In the genomic region with DNA sequence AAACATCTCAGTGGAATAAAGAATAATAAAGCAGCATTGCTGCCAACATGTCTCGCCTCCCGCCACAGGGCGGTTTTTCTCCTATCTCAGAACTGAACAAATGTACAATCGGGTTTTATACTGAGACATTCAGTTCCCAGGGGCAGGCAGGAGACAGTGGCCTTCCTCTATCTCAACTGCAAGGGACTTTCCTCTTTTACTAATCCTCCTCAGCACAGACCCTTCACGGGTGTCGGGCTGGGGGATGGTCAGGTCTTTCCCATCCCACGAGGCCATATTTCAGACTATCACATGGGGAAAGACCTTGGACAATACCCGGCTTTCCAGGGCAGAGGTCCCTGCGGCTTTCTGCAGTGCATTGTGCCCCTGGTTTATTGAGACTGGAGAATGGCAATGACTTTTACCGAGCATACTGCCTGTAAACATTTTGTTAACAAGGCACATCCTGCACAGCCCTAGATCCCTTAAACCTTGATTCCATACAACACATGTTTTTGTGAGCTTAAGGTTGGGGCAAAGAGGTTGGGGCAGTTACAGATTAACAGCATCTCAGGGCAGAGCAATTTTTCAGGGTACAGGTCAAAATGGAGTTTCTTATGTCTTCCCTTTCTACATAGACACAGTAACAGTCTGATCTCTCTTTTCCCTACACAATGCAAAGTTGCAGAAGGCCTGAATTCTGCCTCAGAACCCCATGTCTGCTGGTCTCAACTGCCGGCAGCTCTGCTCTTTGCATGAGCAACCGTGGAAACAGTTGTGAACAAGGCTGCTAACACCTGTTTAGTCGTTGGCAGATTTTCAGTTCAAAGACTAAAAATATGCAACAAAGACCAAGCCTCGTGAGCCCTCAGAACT, we compare ENCODE assay signal across 10 cellular contexts. TPM values are rescaled to one million over a fixed set of nuclear protein-coding genes. Genes with fewer than 3 reads are reported as not detected.
DNase-seq lines count a peak whose midpoint lies in the region; ATAC-seq and TF ChIP-seq lines count a peak whose summit lies in the region.
"Not testable (repeated sequence)": the region's sequence is repeated elsewhere in the genome, so short reads cannot be mapped to it uniquely, and the experiment has no call there.
"Had no signal": no experiment of that assay in that cellular context is flagged by ENCODE, and none has a peak within 500 bp of the region (broad histone marks: within the 10 kb centered on the region; RNA-seq: fewer than 3 reads in every experiment).

No MANE protein-coding gene starts in this region.

- H2AFZ ChIP-seq in OCI-LY3 (ENCODE audit: low read depth, low read length) = not testable (repeated sequence)

- not testable (repeated sequence) for H3K27me3 ChIP-seq in OCI-LY3 (ENCODE audit: low read depth, low read length)

- intact Hi-C loops in dendritic cell treated with granulocyte-macrophage colony-stimulating factor and Interleukin-4, amounts not matched to agents 40 ng/mL and 50 ng/mL, for 4 days (cut with micrococcal nuclease) = not testable (repeated sequence)

- not testable (repeated sequence) for H3K9ac ChIP-seq in OCI-LY3 (ENCODE audit: low read length)

- H3K36me3 Mint-ChIP-seq in activated CD8-positive, alpha-beta memory T cell treated with anti-CD3 and anti-CD28 coated beads, Interleukin-2, amount 10 ng/mL, durations not matched to agents 7 days and 5 days = peaks cover 37% of the 10 kb centered on the region
- peaks cover 14% of the 10 kb centered on the region for H3K36me3 Mint-ChIP-seq in dendritic cell treated with granulocyte-macrophage colony-stimulating factor and Interleukin-4, amounts not matched to agents 40 ng/mL and 50 ng/mL, for 4 days (ENCODE audit: low read depth)
- peaks cover 7 to 40% (median 24%) of the 10 kb centered on the region in 3 donors for H3K36me3 Mint-ChIP-seq in naive thymus-derived CD8-positive, alpha-beta T cell

- H3K36me3 ChIP-seq in OCI-LY3 (replicated peaks; ENCODE audit: low read depth, low read length) = peaks cover 42% of the 10 kb centered on the region

- H3K9me3 Mint-ChIP-seq in activated CD8-positive, alpha-beta memory T cell treated with anti-CD3 and anti-CD28 coated beads, Interleukin-2, amount 10 ng/mL, durations not matched to agents 7 days and 5 days (ENCODE audit: low read depth); dendritic cell treated with granulocyte-macrophage colony-stimulating factor and Interleukin-4, amounts not matched to agents 40 ng/mL and 50 ng/mL, for 4 days; naive thymus-derived CD8-positive, alpha-beta T cell; stimulated activated naive CD8-positive, alpha-beta T cell treated with anti-CD3 and anti-CD28 coated beads, Interleukin-15, amount 100 ng/mL, for 72 hours: not testable (repeated sequence)

- H3K79me2 ChIP-seq in OCI-LY3 (ENCODE audit: low read length) = peaks cover 31% of the 10 kb centered on the region

- peaks cover 41% of the 10 kb centered on the region for H3K4me1 ChIP-seq in OCI-LY3 (ENCODE audit: low read length)

- H3K9me3 ChIP-seq in OCI-LY3 (ENCODE audit: insufficient read depth, low read length) = peaks cover 12% of the 10 kb centered on the region; the same call in 1 of the 2 replicates

- DNase-seq in GM10266 (ENCODE audit: extremely low spot score) = peak; percentile 41
- peak; percentile 37 for DNase-seq in activated CD8-positive, alpha-beta memory T cell treated with anti-CD3 and anti-CD28 coated beads, Interleukin-2, amount 10 ng/mL, durations not matched to agents 7 days and 5 days
- not testable (repeated sequence) for DNase-seq in naive thymus-derived CD8-positive, alpha-beta T cell; stimulated activated naive CD8-positive, alpha-beta T cell treated with anti-CD3 and anti-CD28 coated beads, Interleukin-15, amount 100 ng/mL, for 72 hours

- CTCF ChIA-PET in activated CD8-positive, alpha-beta memory T cell treated with anti-CD3 and anti-CD28 coated beads, Interleukin-2, amount 10 ng/mL, durations not matched to agents 7 days and 5 days (lab: Charles Lee) = not testable (repeated sequence)

- POLR2A ChIA-PET in naive thymus-derived CD8-positive, alpha-beta T cell (lab: Charles Lee) = not testable (repeated sequence)

- H4K20me1 ChIP-seq in OCI-LY3 (ENCODE audit: insufficient read depth, low read length) = peaks cover 61% of the 10 kb centered on the region

- not testable (repeated sequence) for TF ChIP-seq CTCF in GM10266 (IDR thresholded peaks at IDR 0.05; ENCODE audit: control insufficient read depth, insufficient read depth, low read depth, missing control alignments); OCI-LY3 (IDR thresholded peaks at IDR 0.05; ENCODE audit: low read depth, low read length)

- peaks cover 45% of the 10 kb centered on the region for H3K4me1 Mint-ChIP-seq in activated CD8-positive, alpha-beta memory T cell treated with anti-CD3 and anti-CD28 coated beads, Interleukin-2, amount 10 ng/mL, durations not matched to agents 7 days and 5 days
- peaks cover 66% of the 10 kb centered on the region for H3K4me1 Mint-ChIP-seq in dendritic cell treated with granulocyte-macrophage colony-stimulating factor and Interleukin-4, amounts not matched to agents 40 ng/mL and 50 ng/mL, for 4 days (ENCODE audit: low read depth)
- H3K4me1 Mint-ChIP-seq in naive thymus-derived CD8-positive, alpha-beta T cell = peaks cover 26 to 60% (median 57%) of the 10 kb centered on the region in 4 donors
- H3K4me1 Mint-ChIP-seq in stimulated activated naive CD8-positive, alpha-beta T cell treated with anti-CD3 and anti-CD28 coated beads, Interleukin-15, amount 100 ng/mL, for 72 hours = peaks cover 44% of the 10 kb centered on the region

- H3K4me3 ChIP-seq in OCI-LY3 (ENCODE audit: low read length) = not testable (repeated sequence)

- H3K4me2 ChIP-seq in OCI-LY3 (ENCODE audit: low read length) = peak overlapping the region; percentile 64

- not testable (repeated sequence) for H3K27me3 Mint-ChIP-seq in activated CD8-positive, alpha-beta memory T cell treated with anti-CD3 and anti-CD28 coated beads, Interleukin-2, amount 10 ng/mL, durations not matched to agents 7 days and 5 days; dendritic cell treated with granulocyte-macrophage colony-stimulating factor and Interleukin-4, amounts not matched to agents 40 ng/mL and 50 ng/mL, for 4 days; naive thymus-derived CD8-positive, alpha-beta T cell; stimulated activated naive CD8-positive, alpha-beta T cell treated with anti-CD3 and anti-CD28 coated beads, Interleukin-15, amount 100 ng/mL, for 72 hours

- not testable (repeated sequence) for H3K4me3 Mint-ChIP-seq in activated CD8-positive, alpha-beta memory T cell treated with anti-CD3 and anti-CD28 coated beads, Interleukin-2, amount 10 ng/mL, durations not matched to agents 7 days and 5 days; dendritic cell treated with granulocyte-macrophage colony-stimulating factor and Interleukin-4, amounts not matched to agents 40 ng/mL and 50 ng/mL, for 4 days; stimulated activated naive CD8-positive, alpha-beta T cell treated with anti-CD3 and anti-CD28 coated beads, Interleukin-15, amount 100 ng/mL, for 72 hours
- H3K4me3 Mint-ChIP-seq in naive thymus-derived CD8-positive, alpha-beta T cell = peak overlapping the region in 2 of 10 donors; percentile 15 to 26

- not testable (repeated sequence) for H3K27ac ChIP-seq in OCI-LY3 (ENCODE audit: low read length)

- peak overlapping the region; percentile 33 for H3K27ac Mint-ChIP-seq in activated CD8-positive, alpha-beta memory T cell treated with anti-CD3 and anti-CD28 coated beads, Interleukin-2, amount 10 ng/mL, durations not matched to agents 7 days and 5 days
- H3K27ac Mint-ChIP-seq in dendritic cell treated with granulocyte-macrophage colony-stimulating factor and Interleukin-4, amounts not matched to agents 40 ng/mL and 50 ng/mL, for 4 days = peak overlapping the region; percentile 69
- peak overlapping the region; percentile 23 to 91 (median 76) for H3K27ac Mint-ChIP-seq in naive thymus-derived CD8-positive, alpha-beta T cell
- peak overlapping the region; percentile 31 to 85 for H3K27ac Mint-ChIP-seq in stimulated activated naive CD8-positive, alpha-beta T cell treated with anti-CD3 and anti-CD28 coated beads, Interleukin-15, amount 100 ng/mL, for 72 hours

- ATAC-seq in GM21390 (IDR thresholded peaks at IDR 0.05; ENCODE audit: unreplicated experiment) = peak; percentile 61
- peak; percentile 84 for ATAC-seq in HG03025 (IDR thresholded peaks at IDR 0.05; ENCODE audit: low FRiP score, unreplicated experiment)
- not testable (repeated sequence) for ATAC-seq in activated CD8-positive, alpha-beta memory T cell treated with anti-CD3 and anti-CD28 coated beads, Interleukin-2, amount 10 ng/mL, durations not matched to agents 7 days and 5 days; naive thymus-derived CD8-positive, alpha-beta T cell; stimulated activated naive CD8-positive, alpha-beta T cell treated with anti-CD3 and anti-CD28 coated beads, Interleukin-15, amount 100 ng/mL, for 72 hours

RNA-seq across cellular contexts. Expression of gene KLHL6, which starts 44.0 kb away (rescaled TPM):
- 10 to 100 TPM; 30.9 to 31.5 TPM for total RNA-seq in activated CD8-positive, alpha-beta memory T cell treated with anti-CD3 and anti-CD28 coated beads, Interleukin-2, amount 10 ng/mL, durations not matched to agents 7 days and 5 days
- 10 to 100 TPM; 58.9 to 59.0 TPM for total RNA-seq in naive thymus-derived CD8-positive, alpha-beta T cell
- polyA plus RNA-seq in naive thymus-derived CD8-positive, alpha-beta T cell = 10 to 100 TPM in 2 of 3 donors, 1 to 10 TPM in 1; 7.6 to 20.7 (median 18.6) TPM
- total RNA-seq: Calu3, HFFc6 had no signal
